In the genomic region with DNA sequence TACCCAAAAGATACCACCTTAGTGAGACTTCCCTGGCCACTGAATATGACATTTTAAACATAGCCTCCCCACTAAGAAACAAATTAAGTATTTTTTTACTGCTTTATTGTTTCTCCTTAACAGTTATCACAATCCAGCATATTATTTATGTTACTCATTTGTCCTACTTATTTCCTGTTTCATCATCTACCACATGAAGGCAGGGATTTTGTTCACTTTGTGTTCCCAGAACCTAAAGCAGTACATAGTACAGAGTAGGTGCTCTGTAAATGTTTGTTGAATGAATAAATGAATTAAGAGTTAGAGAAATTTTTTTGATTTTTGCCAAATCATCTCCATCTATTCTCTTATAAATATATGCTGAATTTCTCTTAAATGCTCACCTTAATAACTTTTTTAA, we compare ENCODE assay signal across 25 cellular contexts.
"Had no signal": no experiment of that assay in that cellular context is flagged by ENCODE, and none has a peak within 500 bp of the region (broad histone marks: within the 10 kb centered on the region; RNA-seq: fewer than 3 reads in every experiment).

No MANE protein-coding gene starts in this region.

- H3K27ac ChIP-seq: cardiac muscle cell, foreskin keratinocyte, left ventricle myocardium inferior, neural progenitor cell, right lobe of liver, tibial artery had no signal

- ATAC-seq: activated CD4-positive, alpha-beta T cell treated with anti-CD3 and anti-CD28 coated beads for 36 hours; activated T-cell treated with anti-CD3 and anti-CD28 coated beads, Interleukin-2, amount 50 U/mL, for 4 hours; esophagus mucosa; foreskin keratinocyte; naive thymus-derived CD8-positive, alpha-beta T cell; right lobe of liver; stimulated activated effector memory CD8-positive, alpha-beta T cell treated with anti-CD3 and anti-CD28 coated beads, Interleukin-12 subunit alpha, Interleukin-12 subunit beta, amount 100 ng/mL, for 72 hours; stimulated activated naive CD8-positive, alpha-beta T cell treated with anti-CD3 and anti-CD28 coated beads, Interleukin-15, amount 100 ng/mL, for 72 hours had no signal

- DNase-seq: activated CD4-positive, alpha-beta T cell treated with anti-CD3 and anti-CD28 coated beads for 36 hours; activated CD4-positive, alpha-beta T cell treated with anti-CD3 and anti-CD28 coated beads, Interleukin-2, amount 50 U/mL, for 4 hours; activated CD8-positive, alpha-beta memory T cell treated with anti-CD3 and anti-CD28 coated beads for 24 hours; activated CD8-positive, alpha-beta memory T cell treated with anti-CD3 and anti-CD28 coated beads, Interleukin-2, amount 50 U/mL, for 4 hours; activated naive CD4-positive, alpha-beta T cell treated with Interleukin-2 at 50 U/mL for 16 hours; activated naive CD8-positive, alpha-beta T cell treated with anti-CD3 and anti-CD28 coated beads for 36 hours; activated T-cell treated with anti-CD3 and anti-CD28 coated beads, Interleukin-2, amount 50 U/mL, for 4 hours; amniotic stem cell; foreskin keratinocyte; left ventricle myocardium inferior; mammary epithelial cell; naive thymus-derived CD8-positive, alpha-beta T cell; posterior cingulate gyrus; right lobe of liver; small intestine; stimulated activated CD4-positive, alpha-beta T cell treated with anti-CD3 and anti-CD28 coated beads, Interleukin-2, amount 100 ng/mL, for 24 hours; stimulated activated naive CD8-positive, alpha-beta T cell treated with anti-CD3 and anti-CD28 coated beads, Interleukin-15, amount 100 ng/mL, for 72 hours; T-helper 9 cell; tibial artery had no signal

- H3K27me3 ChIP-seq: cardiac muscle cell, foreskin keratinocyte, neural progenitor cell, right lobe of liver, tibial artery had no signal

- H3K27ac Mint-ChIP-seq: activated CD4-positive, alpha-beta T cell treated with anti-CD3 and anti-CD28 coated beads for 36 hours; activated naive CD8-positive, alpha-beta T cell treated with anti-CD3 and anti-CD28 coated beads for 36 hours; activated T-helper 2 cell treated with anti-CD3 and anti-CD28 coated beads, Interferon-gamma antibody, Interleukin-2, Interleukin-4, amounts not matched to agents 10 μg/mL and 5 μg/mL and 100 μg/mL, durations not matched to agents 14 hours and 24 hours and 36 hours; mesothelial cell of epicardium; naive thymus-derived CD8-positive, alpha-beta T cell; neural progenitor cell; stimulated activated effector memory CD8-positive, alpha-beta T cell treated with anti-CD3 and anti-CD28 coated beads, Interleukin-12 subunit alpha, Interleukin-12 subunit beta, amount 100 ng/mL, for 72 hours; stimulated activated naive CD8-positive, alpha-beta T cell treated with anti-CD3 and anti-CD28 coated beads, Interleukin-15, amount 100 ng/mL, for 72 hours had no signal

- H3K36me3 Mint-ChIP-seq: activated naive CD8-positive, alpha-beta T cell treated with anti-CD3 and anti-CD28 coated beads for 36 hours; mesothelial cell of epicardium; neural progenitor cell; stimulated activated effector memory CD8-positive, alpha-beta T cell treated with anti-CD3 and anti-CD28 coated beads, Interleukin-12 subunit alpha, Interleukin-12 subunit beta, amount 100 ng/mL, for 72 hours had no signal

- H3K27me3 Mint-ChIP-seq: activated CD4-positive, alpha-beta T cell treated with anti-CD3 and anti-CD28 coated beads for 36 hours; activated naive CD8-positive, alpha-beta T cell treated with anti-CD3 and anti-CD28 coated beads for 36 hours; naive thymus-derived CD8-positive, alpha-beta T cell; stimulated activated naive CD8-positive, alpha-beta T cell treated with anti-CD3 and anti-CD28 coated beads, Interleukin-15, amount 100 ng/mL, for 72 hours had no signal

- H3K4me3 ChIP-seq: cardiac muscle cell, left ventricle myocardium inferior, neural progenitor cell, right lobe of liver, tibial artery had no signal

- H3K9me3 Mint-ChIP-seq: activated naive CD8-positive, alpha-beta T cell treated with anti-CD3 and anti-CD28 coated beads for 36 hours had no signal

- H3K36me3 ChIP-seq: cardiac muscle cell, left ventricle myocardium inferior, neural progenitor cell, right lobe of liver, tibial artery had no signal

- H3K9me3 ChIP-seq: right lobe of liver, tibial artery had no signal

- H3K4me3 Mint-ChIP-seq: activated CD4-positive, alpha-beta T cell treated with anti-CD3 and anti-CD28 coated beads for 36 hours; activated naive CD8-positive, alpha-beta T cell treated with anti-CD3 and anti-CD28 coated beads for 36 hours; activated T-cell treated with anti-CD3 and anti-CD28 coated beads, Interleukin-2, amount 50 U/mL, for 4 hours; mesothelial cell of epicardium; naive thymus-derived CD8-positive, alpha-beta T cell; neural progenitor cell; stimulated activated effector memory CD8-positive, alpha-beta T cell treated with anti-CD3 and anti-CD28 coated beads, Interleukin-12 subunit alpha, Interleukin-12 subunit beta, amount 100 ng/mL, for 72 hours; stimulated activated naive CD8-positive, alpha-beta T cell treated with anti-CD3 and anti-CD28 coated beads, Interleukin-15, amount 100 ng/mL, for 72 hours had no signal

- H3K4me1 ChIP-seq: foreskin keratinocyte, left ventricle myocardium inferior, neural progenitor cell, right lobe of liver, tibial artery had no signal

- H3K4me1 Mint-ChIP-seq: activated CD4-positive, alpha-beta T cell treated with anti-CD3 and anti-CD28 coated beads for 36 hours; activated naive CD8-positive, alpha-beta T cell treated with anti-CD3 and anti-CD28 coated beads for 36 hours; naive thymus-derived CD8-positive, alpha-beta T cell; neural progenitor cell; stimulated activated effector memory CD8-positive, alpha-beta T cell treated with anti-CD3 and anti-CD28 coated beads, Interleukin-12 subunit alpha, Interleukin-12 subunit beta, amount 100 ng/mL, for 72 hours; stimulated activated naive CD8-positive, alpha-beta T cell treated with anti-CD3 and anti-CD28 coated beads, Interleukin-15, amount 100 ng/mL, for 72 hours had no signal
